9 cellular contexts compared by ENCODE assay signal in the genomic region with DNA sequence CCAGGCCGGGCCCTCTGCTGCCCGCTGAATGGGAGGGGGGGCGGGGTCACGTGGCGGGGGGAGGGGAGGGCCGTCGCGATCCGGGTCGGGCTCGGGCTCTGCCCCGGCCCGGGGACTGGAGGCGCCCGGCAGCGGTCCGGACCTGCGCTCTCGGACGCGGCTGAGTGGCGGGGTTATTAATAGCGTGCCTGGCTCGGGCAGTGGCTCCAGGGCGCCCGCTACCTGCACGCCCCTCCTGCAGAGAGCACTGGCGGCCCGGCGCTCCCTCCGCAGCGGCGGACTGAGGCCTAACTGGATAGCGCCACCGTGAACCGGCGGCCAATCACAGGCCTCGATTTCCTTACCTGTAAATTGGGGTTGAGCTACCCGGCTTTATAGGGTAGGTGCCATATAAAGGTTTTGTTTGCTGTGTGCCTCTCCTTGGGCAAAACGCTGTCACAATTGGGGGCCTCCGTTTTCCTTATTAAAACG. TPM values are rescaled to one million over a fixed set of nuclear protein-coding genes. Genes with fewer than 3 reads are reported as not detected.
DNase-seq lines count a peak whose midpoint lies in the region; ATAC-seq, FAIRE-seq and TF ChIP-seq lines count a peak whose summit lies in the region.
"Had no signal": no experiment of that assay in that cellular context is flagged by ENCODE, and none has a peak within 500 bp of the region (broad histone marks: within the 10 kb centered on the region; RNA-seq: fewer than 3 reads in every experiment).

No MANE protein-coding gene starts in this region.

- 6 to 15% (median 10%) methylated on average over 32 to 42 of the region's 42 CpGs for WGBS in small intestine, 3 donors

- peaks cover 99% of the 10 kb centered on the region for H4K20me1 ChIP-seq in BLaER1

- H3K4me1 ChIP-seq in BLaER1 (peaks cover 99% of the 10 kb centered on the region), iPS-20b (ENCODE audit: insufficient read depth, low read length) (peaks cover 45% of the 10 kb centered on the region), small intestine (ENCODE audit: control insufficient read depth in 2 of 2, insufficient read depth in 1 of 2, low read depth in 1 of 2, low read length in 1 of 2) (no peaks in the 10 kb centered on the region)

- no peaks in the 10 kb centered on the region for H3K36me3 Mint-ChIP-seq in brain

- H3K36me3 ChIP-seq in BLaER1: no peaks in the 10 kb centered on the region
- no peaks in the 10 kb centered on the region for H3K36me3 ChIP-seq in iPS-20b (ENCODE audit: insufficient read depth, low read depth, low read length)
- no peaks in the 10 kb centered on the region for H3K36me3 ChIP-seq in small intestine (ENCODE audit: control insufficient read depth in 2 of 2, insufficient read depth in 2 of 2, low read length in 2 of 2)

- peak overlapping the region in 2 of 5 experiments; percentile 81 to 97 for H3K27ac Mint-ChIP-seq in brain

- no peak for ATAC-seq in HG02870 (IDR thresholded peaks at IDR 0.05; ENCODE audit: unreplicated experiment)
- no peak for ATAC-seq in GM19023 (IDR thresholded peaks at IDR 0.05; ENCODE audit: unreplicated experiment)

- DNase-seq in HT-29 (ENCODE audit: low spot score): peak; percentile 80
- peak; percentile 35 for DNase-seq in small intestine
- no peak for DNase-seq in medulla oblongata (ENCODE audit: extremely low spot score)

- peaks cover 85% of the 10 kb centered on the region for H3K4me1 Mint-ChIP-seq in brain

- H3K27me3 ChIP-seq in BLaER1: no peaks in the 10 kb centered on the region
- no peaks in the 10 kb centered on the region for H3K27me3 ChIP-seq in iPS-20b (ENCODE audit: insufficient read depth, low read length)
- no peaks in the 10 kb centered on the region for H3K27me3 ChIP-seq in small intestine (ENCODE audit: control insufficient read depth in 2 of 2, insufficient read depth in 2 of 2, low read length in 2 of 2)

- peak overlapping the region; percentile 84 for H3K27ac ChIP-seq in BLaER1
- H3K27ac ChIP-seq in iPS-20b (ENCODE audit: low read length): no peak overlapping the region
- H3K27ac ChIP-seq in small intestine (ENCODE audit: low read depth in 1 of 2, low read length in 1 of 2): peak overlapping the region in 1 of 2 donors; percentile 28

- H3K4me3 Mint-ChIP-seq in brain: peak overlapping the region in 4 of 5 experiments; percentile 24 to 69 (median 38)

- FAIRE-seq in small intestine (lab: Jason Lieb, UNC): no peak

- H3K9ac ChIP-seq in BLaER1 (peak overlapping the region; percentile 76), iPS-20b (ENCODE audit: low read depth, low read length) (peak overlapping the region; percentile 76; the same call in 1 of the 2 replicates)

- H3K9me3 ChIP-seq in BLaER1: no peaks in the 10 kb centered on the region
- H3K9me3 ChIP-seq in iPS-20b (ENCODE audit: insufficient read depth, low read depth, low read length): no peaks in the 10 kb centered on the region
- H3K9me3 ChIP-seq in small intestine (ENCODE audit: control insufficient read depth, low read depth): no peaks in the 10 kb centered on the region

- peak overlapping the region; percentile 92 for H3K4me2 ChIP-seq in BLaER1

- no peaks in the 10 kb centered on the region for H3K9me3 Mint-ChIP-seq in brain

- H3K4me3 ChIP-seq in BLaER1 (peak overlapping the region; percentile 66), iPS-20b (ENCODE audit: low read length) (peak overlapping the region; percentile 58), small intestine (ENCODE audit: low read depth in 1 of 2, low read length in 2 of 2) (peak overlapping the region in 1 of 2 donors; percentile 47)

- H3K27me3 Mint-ChIP-seq in brain: no peaks in the 10 kb centered on the region

- TF ChIP-seq CTCF in brain (conservative IDR thresholded peaks at IDR 0.05): no peak

RNA-seq across cellular contexts. Expression of gene AHDC1, which starts 28.0 kb away (rescaled TPM):
- 12.2 and 20.4 TPM in 2 replicates for total RNA-seq in HT-29 (2014; rRNA removed; shearing (Covaris generic))
- polyA plus RNA-seq in brain (ENCODE audit: insufficient read depth, low read depth, low replicate concordance) (48.8 TPM), small intestine (1 to 10 TPM; 3.5 to 8.7 (median 5.1) TPM)

RNA-seq across cellular contexts. Expression of gene FGR, which starts 59.1 kb away (rescaled TPM):
- not detected in 2 replicates for total RNA-seq in HT-29 (2014; rRNA removed; shearing (Covaris generic))
- 2.7 TPM for polyA plus RNA-seq in brain (ENCODE audit: insufficient read depth, low read depth, low replicate concordance)
- polyA plus RNA-seq in small intestine: 10 to 100 TPM in 1 of 3 donors, 1 to 10 TPM in 2; 1.6 to 12.6 (median 1.6) TPM
- total RNA-seq: glomerular endothelial cell had no signal
